ENCODE assay signal across 10 cellular contexts in genomic region chr2:239002960-239003932, GRCh38.
DNase-seq lines count a peak whose midpoint lies in the region; TF ChIP-seq lines count a peak whose summit lies in the region.
"Had no signal": no experiment of that assay in that cellular context is flagged by ENCODE, and none has a peak within 500 bp of the region (broad histone marks: within the 10 kb centered on the region; RNA-seq: fewer than 3 reads in every experiment).

No MANE protein-coding gene starts in this region.

- no peaks in the 10 kb centered on the region for H3K9me3 ChIP-seq in SJCRH30 (replicated peaks)

- no peaks in the 10 kb centered on the region; the same call in 1 of the 2 replicates for H3K4me1 ChIP-seq in SJCRH30

- H3K27ac ChIP-seq in SJCRH30: no peak overlapping the region
- no peak overlapping the region for H3K27ac ChIP-seq in substantia nigra (ENCODE audit: low read depth, low read length, poor library complexity, severe bottlenecking)

- H3K27me3 ChIP-seq in SJCRH30: peaks cover 43% of the 10 kb centered on the region

- peak; percentile 20 for TF ChIP-seq CTCF in fibroblast of pulmonary artery (IDR thresholded peaks at IDR 0.05; ENCODE audit: low read length, missing control alignments)

- no peak overlapping the region for H3K4me3 ChIP-seq in SJCRH30
- no peak overlapping the region for H3K4me3 ChIP-seq in fibroblast of pulmonary artery (replicated peaks; ENCODE audit: low read depth, low read length)

- no peaks in the 10 kb centered on the region for H3K36me3 ChIP-seq in SJCRH30

- DNase-seq in COLO829 (ENCODE audit: low spot score) (peak; percentile 82), SJCRH30 (peak; percentile 13 to 46), fibroblast of pulmonary artery (ENCODE audit: low read depth) (peak; percentile 58), non-pigmented ciliary epithelial cell (ENCODE audit: low read depth) (peak; percentile 8), NCI-H446 (lab: John Stamatoyannopoulos, UW) (no peak), NCI-H1930 (lab: John Stamatoyannopoulos, UW) (no peak), substantia nigra (lab: John Stamatoyannopoulos, UW) (no peak)
- DNase-seq in stimulated activated CD4-positive, alpha-beta T cell treated with anti-CD3 and anti-CD28 coated beads, Interleukin-4, amount 100 ng/mL, for 4 hours: no peak
- DNase-seq: activated CD4-positive, alpha-beta T cell treated with anti-CD3 and anti-CD28 coated beads for 36 hours; NCI-H2107 had no signal

Comparison
In these comparisons a context has a peak if more than half of its experiments do, and no peak if none do; other contexts are left out.
1. DNase-seq: peak in COLO829 (single experiment), SJCRH30 (2 of 2), fibroblast of pulmonary artery (single experiment) and non-pigmented ciliary epithelial cell (single experiment); none in stimulated activated CD4-positive, alpha-beta T cell treated with anti-CD3 and anti-CD28 coated beads, Interleukin-4, amount 100 ng/mL, for 4 hours (0 of 2), NCI-H446 (0 of 2), NCI-H1930 (0 of 2) and substantia nigra (0 of 49).